In genomic region chr18:76450452-76450851, GRCh38 we compare ENCODE assay signal across 8 cellular contexts. TPM values are rescaled to one million over a fixed set of nuclear protein-coding genes. Genes with fewer than 3 reads are reported as not detected.
DNase-seq lines count a peak whose midpoint lies in the region; ATAC-seq lines count a peak whose summit lies in the region.

No MANE protein-coding gene starts in this region.

- H3K27ac ChIP-seq in ACC112 (ENCODE audit: low read depth, low read length) (peak overlapping the region; percentile 92), ectodermal cell (ENCODE audit: insufficient read depth, low read depth, low read length, poor library complexity, severe bottlenecking) (peak overlapping the region; percentile 70)

- H3K27me3 ChIP-seq in ACC112 (ENCODE audit: insufficient read depth, low read length) (no peaks in the 10 kb centered on the region), ectodermal cell (ENCODE audit: control insufficient read depth, insufficient read depth, low read length, poor library complexity, severe bottlenecking) (no peaks in the 10 kb centered on the region)

- peak; percentile 23 for DNase-seq in M059J (ENCODE audit: low read depth)
- peak; percentile 36 for DNase-seq in myocyte (ENCODE audit: low read depth)
- DNase-seq in NCI-H146 (lab: John Stamatoyannopoulos, UW), result no peak

- peaks cover 76% of the 10 kb centered on the region for H3K4me1 ChIP-seq in ACC112 (ENCODE audit: control insufficient read depth, insufficient read depth, low read length, unreplicated experiment)
- H3K4me1 ChIP-seq in ectodermal cell (ENCODE audit: control insufficient read depth, insufficient read depth, low read length), result peaks cover 71% of the 10 kb centered on the region

- H3K4me3 ChIP-seq in ACC112 (ENCODE audit: low read depth, low read length), result peak overlapping the region; percentile 81
- H3K4me3 ChIP-seq in ectodermal cell (ENCODE audit: insufficient read depth, low read depth, low read length), result peak overlapping the region; percentile 28

- 27 to 30% methylated on average over 9 to 10 of the region's 10 CpGs for WGBS in ectodermal cell, 2 experiments

- H3K9me3 ChIP-seq in ectodermal cell (ENCODE audit: control insufficient read depth, low read length), result no peaks in the 10 kb centered on the region

- H3K79me2 ChIP-seq in ACC112 (ENCODE audit: control insufficient read depth, insufficient read depth, low read length, unreplicated experiment), result peaks cover 97% of the 10 kb centered on the region

- ATAC-seq in HG03354 (IDR thresholded peaks at IDR 0.05; ENCODE audit: poor library complexity, severe bottlenecking, unreplicated experiment) (no peak), HG03280 (IDR thresholded peaks at IDR 0.05; ENCODE audit: unreplicated experiment) (no peak)
- ATAC-seq in activated CD4-positive, CD25-positive, alpha-beta regulatory T cell treated with anti-CD3 and anti-CD28 coated beads, Interleukin-2, amount 50 U/mL, for 24 hours, result no peak

- H3K36me3 ChIP-seq in ACC112 (ENCODE audit: insufficient read depth, low read length) (no peaks in the 10 kb centered on the region), ectodermal cell (ENCODE audit: control insufficient read depth, insufficient read depth, low read length) (no peaks in the 10 kb centered on the region)

- peak overlapping the region; percentile 69 for H2AFZ ChIP-seq in ACC112 (ENCODE audit: low read length, unreplicated experiment)

RNA-seq across cellular contexts. Expression of gene ZNF516, which starts 44.6 kb away (rescaled TPM):
- total RNA-seq in M059J (2014; rRNA removed; shearing (Covaris generic)), result 2.6 and 8.9 TPM in 2 replicates
- polyA plus RNA-seq in ectodermal cell (2013, experiment 1 of 4), result 58.9 TPM
- polyA plus RNA-seq in ectodermal cell (2013, experiment 2 of 4), result 68.7 TPM
- 48.2 TPM for polyA plus RNA-seq in ectodermal cell (2013, experiment 3 of 4)
- 67.1 TPM for polyA plus RNA-seq in ectodermal cell (2013, experiment 4 of 4)
- total RNA-seq in myocyte, result 11.3 TPM in 2 replicates
- polyA plus RNA-seq in myocyte (2012), result 5.5 TPM
